ENCODE assay signal across 9 cellular contexts in genomic region chrX:149829751-149830191, GRCh38. TPM values are rescaled to one million over a fixed set of nuclear protein-coding genes. Genes with fewer than 3 reads are reported as not detected.
A peak's percentile ranks its signal among the peaks of the same experiment; 100 is the strongest.
DNase-seq lines count a peak whose midpoint lies in the region; ATAC-seq lines count a peak whose summit lies in the region.
"Had no signal": no experiment of that assay in that cellular context is flagged by ENCODE, and none has a peak within 500 bp of the region (broad histone marks: within the 10 kb centered on the region; RNA-seq: fewer than 3 reads in every experiment).

No MANE protein-coding gene starts in this region.

- H3K4me3 ChIP-seq in adipocyte (ENCODE audit: low read length) = no peak overlapping the region
- H3K4me3 ChIP-seq: lung had no signal

- peaks cover 0 to 29% (median 23%) of the 10 kb centered on the region in 3 donors for H3K27me3 Mint-ChIP-seq in naive B cell

- no peaks in the 10 kb centered on the region for H3K9me3 ChIP-seq in adipocyte (ENCODE audit: control insufficient read depth, low read length)

- H3K9me3 Mint-ChIP-seq in naive B cell = peaks cover 0 to 2% (median 0%) of the 10 kb centered on the region in 7 donors

- H3K4me3 Mint-ChIP-seq in naive B cell = peak overlapping the region; percentile 69 to 92 (median 80)

- H3K4me1 ChIP-seq in adipocyte (ENCODE audit: control insufficient read depth, insufficient read depth, low read length) = no peaks in the 10 kb centered on the region

- no peaks in the 10 kb centered on the region for H3K36me3 ChIP-seq in adipocyte (ENCODE audit: control insufficient read depth, insufficient read depth, low read length, severe bottlenecking)

- no peaks in the 10 kb centered on the region for H3K36me3 Mint-ChIP-seq in naive B cell

- ATAC-seq in HG02885 (IDR thresholded peaks at IDR 0.05; ENCODE audit: poor library complexity, unreplicated experiment) (peak; percentile 69), naive B cell (ENCODE audit: low read depth in 2 of 2) (peak; percentile 42 to 58), HG02840 (IDR thresholded peaks at IDR 0.05; ENCODE audit: low FRiP score, unreplicated experiment) (no peak)

- peaks cover 15% of the 10 kb centered on the region for H3K27me3 ChIP-seq in adipocyte (replicated peaks; ENCODE audit: control insufficient read depth, insufficient read depth, low read length)

- H3K4me1 Mint-ChIP-seq in naive B cell = peaks cover 8 to 24% (median 16%) of the 10 kb centered on the region in 3 donors

- DNase-seq in GM04504 (ENCODE audit: low read depth) (peak; percentile 7), adipocyte (ENCODE audit: low read depth) (peak; percentile 22), naive B cell (no peak), NCI-H1930 (lab: John Stamatoyannopoulos, UW) (no peak), NCI-H1694 (lab: John Stamatoyannopoulos, UW) (no peak), NCI-H1092 treated with DMSO at 0.1 percent for 48 hours (lab: John Stamatoyannopoulos, UW) (no peak)

- H3K9ac ChIP-seq in adipocyte (ENCODE audit: low read length) = peak overlapping the region; percentile 51

- peak overlapping the region in 3 of 6 donors; percentile 5 to 95 (median 15) for H3K27ac Mint-ChIP-seq in naive B cell

RNA-seq across cellular contexts. Expression of gene MAGEA9, which starts 48.0 kb away (rescaled TPM):
- polyA plus RNA-seq in naive B cell (ENCODE audit: low read depth in 6 of 6) = not detected
- polyA plus RNA-seq: lung had no signal

RNA-seq across cellular contexts. Expression of gene MAGEA8, which starts 51.2 kb away (rescaled TPM):
- under 1 TPM in 1 of 6 donors, not detected in 5; 0.16 TPM for polyA plus RNA-seq in naive B cell (ENCODE audit: low read depth in 6 of 6)
- polyA plus RNA-seq: lung had no signal

RNA-seq across cellular contexts. Expression of gene HSFX1, which starts 55.9 kb away (rescaled TPM):
- polyA plus RNA-seq in naive B cell (ENCODE audit: low read depth in 6 of 6) = under 1 TPM in 2 of 6 donors, not detected in 4; 0.24 to 0.32 TPM

Comparison
In these comparisons a context has a peak if more than half of its experiments do, and no peak if none do; other contexts are left out.
1. DNase-seq: peak in GM04504 (single experiment) and adipocyte (single experiment); none in naive B cell (single experiment), NCI-H1930 (0 of 2), NCI-H1694 (single experiment) and NCI-H1092 treated with DMSO at 0.1 percent for 48 hours (single experiment).